8 cellular contexts compared by ENCODE assay signal in genomic region chr14:27536748-27537147, GRCh38.
"Had no signal": no experiment of that assay in that cellular context is flagged by ENCODE, and none has a peak within 500 bp of the region (broad histone marks: within the 10 kb centered on the region; RNA-seq: fewer than 3 reads in every experiment).

No MANE protein-coding gene starts in this region.

- H3K4me3 ChIP-seq: GM12878 had no signal

- FAIRE-seq: G401.6, GM12878, GM12891, GM12892, GM18507, GM19239 had no signal

- ATAC-seq: GM12878 had no signal

- DNase-seq: GDM1, GF-D8 had no signal
